39 cellular contexts compared by ENCODE assay signal in genomic region chr19:54947381-54947780, GRCh38. TPM values are rescaled to one million over a fixed set of nuclear protein-coding genes. Genes with fewer than 3 reads are reported as not detected.
"Had no signal": no experiment of that assay in that cellular context is flagged by ENCODE, and none has a peak within 500 bp of the region (broad histone marks: within the 10 kb centered on the region; RNA-seq: fewer than 3 reads in every experiment).

NLRP7 (minus strand) TSS chr19:54947530.

- H3K27ac ChIP-seq: ascending aorta, cardiac muscle cell, PC-9, RWPE1, VCaP had no signal

- FAIRE-seq: RCC 7860 had no signal

- DNase-seq: activated CD4-positive, alpha-beta T cell treated with anti-CD3 and anti-CD28 coated beads for 36 hours; activated CD4-positive, alpha-beta T cell treated with anti-CD3 and anti-CD28 coated beads, Interleukin-2, amount 10 ng/mL, durations not matched to agents 7 days and 5 days; activated CD4-positive, alpha-beta T cell treated with anti-CD3 and anti-CD28 coated beads, Interleukin-2, amount 50 U/mL, for 48 hours; activated CD8-positive, alpha-beta T cell treated with anti-CD3 and anti-CD28 coated beads, Interleukin-2, amount 10 ng/mL, durations not matched to agents 7 days and 5 days; activated gamma-delta T cell; activated naive CD4-positive, alpha-beta T cell treated with Interleukin-2 at 50 U/mL for 16 hours; activated naive CD8-positive, alpha-beta T cell treated with anti-CD3 and anti-CD28 coated beads, Interleukin-2, amount 10 ng/mL, durations not matched to agents 7 days and 5 days; activated T-cell treated with anti-CD3 and anti-CD28 coated beads, Interleukin-2, amount 50 U/mL, for 24 hours; amygdala; Kasumi-1; KG1; MG63; NCI-H1048; NCI-H1105 treated with DMSO at 0.1 percent for 48 hours; NCI-H1436; NCI-H1694; NCI-H1930; NCI-H510A; NCI-H526; NCI-H748 treated with DMSO at 0.1 percent for 48 hours; NK-92 treated with Interleukin-12 subunit alpha and Interleukin-12 subunit beta, amount 100 ng/mL, for 24 hours; PC-9; SIG-M5; SW 1271; T-helper 1 cell; T-helper 2 cell; T-helper 9 cell had no signal

- H3K27me3 Mint-ChIP-seq: activated naive CD4-positive, alpha-beta T cell treated with anti-CD3 and anti-CD28 coated beads, Interleukin-2, amount 50 U/mL, for 24 hours had no signal

- H3K4me1 ChIP-seq: ascending aorta had no signal

- ATAC-seq: activated CD4-positive, alpha-beta T cell treated with anti-CD3 and anti-CD28 coated beads for 36 hours; activated CD4-positive, CD25-positive, alpha-beta regulatory T cell treated with anti-CD3 and anti-CD28 coated beads, Interleukin-2, amount 50 U/mL, for 24 hours; activated CD8-positive, alpha-beta T cell treated with anti-CD3 and anti-CD28 coated beads, Interleukin-2, amount 10 ng/mL, durations not matched to agents 7 days and 5 days; Right ventricle myocardium inferior; SK-N-SH treated with all-trans-retinoic acid at 6 μM for 48 hours had no signal

- H3K4me3 Mint-ChIP-seq: activated CD4-positive, alpha-beta T cell treated with anti-CD3 and anti-CD28 coated beads for 36 hours; activated CD4-positive, alpha-beta T cell treated with anti-CD3 and anti-CD28 coated beads, Interleukin-2, amount 10 ng/mL, durations not matched to agents 7 days and 5 days; activated CD8-positive, alpha-beta T cell treated with anti-CD3 and anti-CD28 coated beads, Interleukin-2, amount 10 ng/mL, durations not matched to agents 7 days and 5 days; activated naive CD4-positive, alpha-beta T cell treated with anti-CD3 and anti-CD28 coated beads, Interleukin-2, amount 50 U/mL, for 24 hours; activated naive CD8-positive, alpha-beta T cell treated with anti-CD3 and anti-CD28 coated beads, Interleukin-2, amount 10 ng/mL, durations not matched to agents 7 days and 5 days; activated T-cell treated with anti-CD3 and anti-CD28 coated beads, Interleukin-2, amount 50 U/mL, for 24 hours; central memory CD8-positive, alpha-beta T cell had no signal

- H3K9me3 Mint-ChIP-seq: activated CD4-positive, alpha-beta T cell treated with anti-CD3 and anti-CD28 coated beads, Interleukin-2, amount 10 ng/mL, durations not matched to agents 7 days and 5 days; activated naive CD4-positive, alpha-beta T cell treated with anti-CD3 and anti-CD28 coated beads, Interleukin-2, amount 50 U/mL, for 24 hours; activated naive CD8-positive, alpha-beta T cell treated with anti-CD3 and anti-CD28 coated beads, Interleukin-2, amount 10 ng/mL, durations not matched to agents 7 days and 5 days; activated T-cell treated with anti-CD3 and anti-CD28 coated beads, Interleukin-2, amount 50 U/mL, for 24 hours; activated T-helper 2 cell treated with anti-CD3 and anti-CD28 coated beads, Interferon-gamma antibody, Interleukin-2, Interleukin-4, amounts not matched to agents 10 μg/mL and 5 μg/mL and 100 μg/mL, durations not matched to agents 14 hours and 24 hours and 36 hours; central memory CD8-positive, alpha-beta T cell had no signal

- H2AFZ ChIP-seq: PC-9 had no signal

- H3K4me2 ChIP-seq: PC-9 had no signal

- H3K4me1 Mint-ChIP-seq: activated CD4-positive, alpha-beta T cell treated with anti-CD3 and anti-CD28 coated beads for 36 hours; activated CD4-positive, alpha-beta T cell treated with anti-CD3 and anti-CD28 coated beads, Interleukin-2, amount 10 ng/mL, durations not matched to agents 7 days and 5 days; activated naive CD4-positive, alpha-beta T cell treated with anti-CD3 and anti-CD28 coated beads, Interleukin-2, amount 50 U/mL, for 24 hours; central memory CD8-positive, alpha-beta T cell had no signal

- H3K27ac Mint-ChIP-seq: activated CD4-positive, alpha-beta T cell treated with anti-CD3 and anti-CD28 coated beads for 36 hours; activated CD4-positive, alpha-beta T cell treated with anti-CD3 and anti-CD28 coated beads, Interleukin-2, amount 10 ng/mL, durations not matched to agents 7 days and 5 days; activated CD8-positive, alpha-beta T cell treated with anti-CD3 and anti-CD28 coated beads, Interleukin-2, amount 10 ng/mL, durations not matched to agents 7 days and 5 days; activated naive CD4-positive, alpha-beta T cell treated with anti-CD3 and anti-CD28 coated beads, Interleukin-2, amount 50 U/mL, for 24 hours; activated naive CD8-positive, alpha-beta T cell treated with anti-CD3 and anti-CD28 coated beads, Interleukin-2, amount 10 ng/mL, durations not matched to agents 7 days and 5 days; activated T-cell treated with anti-CD3 and anti-CD28 coated beads, Interleukin-2, amount 50 U/mL, for 24 hours; activated T-helper 2 cell treated with anti-CD3 and anti-CD28 coated beads, Interferon-gamma antibody, Interleukin-2, Interleukin-4, amounts not matched to agents 10 μg/mL and 5 μg/mL and 100 μg/mL, durations not matched to agents 14 hours and 24 hours and 36 hours had no signal

- H3K4me3 ChIP-seq: ascending aorta, cardiac muscle cell, MG63, PC-9 had no signal

- H3K36me3 Mint-ChIP-seq: activated naive CD4-positive, alpha-beta T cell treated with anti-CD3 and anti-CD28 coated beads, Interleukin-2, amount 50 U/mL, for 24 hours; activated naive CD8-positive, alpha-beta T cell treated with anti-CD3 and anti-CD28 coated beads, Interleukin-2, amount 10 ng/mL, durations not matched to agents 7 days and 5 days had no signal

- H3K27me3 ChIP-seq: ascending aorta, cardiac muscle cell, MG63 had no signal

- H3K36me3 ChIP-seq: ascending aorta, cardiac muscle cell, MG63 had no signal

- H3K9me3 ChIP-seq: ascending aorta, MG63 had no signal

RNA-seq across cellular contexts. Expression of gene NLRP7, which starts in this region (rescaled TPM):
- total RNA-seq: activated CD4-positive, alpha-beta T cell treated with anti-CD3 and anti-CD28 coated beads for 36 hours; activated CD4-positive, alpha-beta T cell treated with anti-CD3 and anti-CD28 coated beads, Interleukin-2, amount 10 ng/mL, durations not matched to agents 7 days and 5 days; activated CD8-positive, alpha-beta T cell treated with anti-CD3 and anti-CD28 coated beads, Interleukin-2, amount 10 ng/mL, durations not matched to agents 7 days and 5 days; activated naive CD8-positive, alpha-beta T cell treated with anti-CD3 and anti-CD28 coated beads, Interleukin-2, amount 10 ng/mL, durations not matched to agents 7 days and 5 days; activated T-helper 2 cell treated with anti-CD3 and anti-CD28 coated beads, Interferon-gamma antibody, Interleukin-2, Interleukin-4, amounts not matched to agents 10 μg/mL and 5 μg/mL and 100 μg/mL, durations not matched to agents 14 hours and 24 hours and 36 hours; ascending aorta; Right ventricle myocardium inferior had no signal
- polyA plus RNA-seq: adipose tissue had no signal
